ENCODE assay signal across 14 cellular contexts in the genomic region with DNA sequence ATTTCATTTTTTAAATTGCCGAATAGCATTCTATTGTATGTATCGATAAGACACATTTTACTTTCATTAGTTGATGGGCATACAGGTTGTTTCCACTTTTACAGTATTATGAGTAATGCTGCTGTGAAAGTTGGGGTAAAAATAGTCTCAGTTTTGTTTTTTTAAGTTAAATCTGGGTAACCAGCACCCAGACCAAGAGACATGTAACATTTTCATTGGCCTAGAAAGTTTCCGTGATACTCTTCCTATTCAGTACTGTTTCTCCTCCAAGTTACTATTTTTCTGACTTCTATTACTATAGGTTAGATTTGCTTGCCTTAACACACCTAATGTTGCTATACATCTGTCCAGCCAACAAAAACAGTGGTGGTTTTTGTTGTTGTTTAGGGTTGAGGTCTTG. TPM values are rescaled to one million over a fixed set of nuclear protein-coding genes. Genes with fewer than 3 reads are reported as not detected.
DNase-seq lines count a peak whose midpoint lies in the region; ATAC-seq, FAIRE-seq and TF ChIP-seq lines count a peak whose summit lies in the region.
"Had no signal": no experiment of that assay in that cellular context is flagged by ENCODE, and none has a peak within 500 bp of the region (broad histone marks: within the 10 kb centered on the region; RNA-seq: fewer than 3 reads in every experiment).

No MANE protein-coding gene starts in this region.

- no peak overlapping the region for H3K4me3 ChIP-seq in OCI-LY3 (ENCODE audit: low read length)
- H3K4me3 ChIP-seq: esophagus squamous epithelium, SJSA1 had no signal

- H3K27ac ChIP-seq in OCI-LY3 (ENCODE audit: low read length), result no peak overlapping the region
- H3K27ac ChIP-seq: 22Rv1, esophagus squamous epithelium, SJSA1 had no signal

- H3K9me3 Mint-ChIP-seq in stimulated activated effector memory CD8-positive, alpha-beta T cell treated with anti-CD3 and anti-CD28 coated beads, Interleukin-12 subunit alpha, Interleukin-12 subunit beta, amount 100 ng/mL, for 72 hours, result no peaks in the 10 kb centered on the region

- H3K9ac ChIP-seq in OCI-LY3 (ENCODE audit: low read length), result no peak overlapping the region

- no peak overlapping the region for H3K27ac Mint-ChIP-seq in stimulated activated effector memory CD8-positive, alpha-beta T cell treated with anti-CD3 and anti-CD28 coated beads, Interleukin-12 subunit alpha, Interleukin-12 subunit beta, amount 100 ng/mL, for 72 hours

- no peak for FAIRE-seq in frontal cortex (lab: Jason Lieb, UNC)

- ATAC-seq in activated CD4-positive, CD25-positive, alpha-beta regulatory T cell treated with anti-CD3 and anti-CD28 coated beads, Interleukin-2, amount 50 U/mL, for 24 hours, result peak; percentile 55 to 57
- ATAC-seq in GM21723 (IDR thresholded peaks at IDR 0.05; ENCODE audit: unreplicated experiment), result peak; percentile 73
- peak; percentile 26 for ATAC-seq in stimulated activated effector memory CD8-positive, alpha-beta T cell treated with anti-CD3 and anti-CD28 coated beads, Interleukin-12 subunit alpha, Interleukin-12 subunit beta, amount 100 ng/mL, for 72 hours

- H2AFZ ChIP-seq in OCI-LY3 (ENCODE audit: low read depth, low read length), result no peak overlapping the region

- H3K79me2 ChIP-seq in OCI-LY3 (ENCODE audit: low read length), result peaks cover 100% of the 10 kb centered on the region

- H3K4me1 Mint-ChIP-seq in stimulated activated effector memory CD8-positive, alpha-beta T cell treated with anti-CD3 and anti-CD28 coated beads, Interleukin-12 subunit alpha, Interleukin-12 subunit beta, amount 100 ng/mL, for 72 hours, result peaks cover 51% of the 10 kb centered on the region

- peaks cover 13% of the 10 kb centered on the region for H3K36me3 ChIP-seq in OCI-LY3 (replicated peaks; ENCODE audit: low read depth, low read length)

- H3K4me3 Mint-ChIP-seq in stimulated activated effector memory CD8-positive, alpha-beta T cell treated with anti-CD3 and anti-CD28 coated beads, Interleukin-12 subunit alpha, Interleukin-12 subunit beta, amount 100 ng/mL, for 72 hours, result no peak overlapping the region

- DNase-seq in activated CD4-positive, CD25-positive, alpha-beta regulatory T cell (lab: John Stamatoyannopoulos, UW), result no peak
- DNase-seq in stimulated activated effector memory CD8-positive, alpha-beta T cell treated with anti-CD3 and anti-CD28 coated beads, Interleukin-12 subunit alpha, Interleukin-12 subunit beta, amount 100 ng/mL, for 72 hours (ENCODE audit: low spot score in 2 of 2), result no peak
- DNase-seq in NCI-H510A (lab: John Stamatoyannopoulos, UW) (no peak), frontal cortex (ENCODE audit: low spot score in 2 of 2) (no peak), HT-29 (ENCODE audit: low spot score) (no peak)
- DNase-seq: DMS53; esophagus squamous epithelium; NCI-H2227 treated with DMSO at 0.1 percent for 48 hours; stimulated activated CD4-positive, alpha-beta T cell treated with anti-CD3 and anti-CD28 coated beads, Interleukin-12 subunit alpha, Interleukin-12 subunit beta, amount 100 ng/mL, for 4 hours had no signal

- H3K36me3 Mint-ChIP-seq in stimulated activated effector memory CD8-positive, alpha-beta T cell treated with anti-CD3 and anti-CD28 coated beads, Interleukin-12 subunit alpha, Interleukin-12 subunit beta, amount 100 ng/mL, for 72 hours, result peaks cover 73% of the 10 kb centered on the region

- H3K4me2 ChIP-seq in OCI-LY3 (ENCODE audit: low read length), result peak overlapping the region; percentile 2

- no peaks in the 10 kb centered on the region for H3K9me3 ChIP-seq in OCI-LY3 (ENCODE audit: insufficient read depth, low read length)
- H3K9me3 ChIP-seq: esophagus squamous epithelium, SJSA1 had no signal

- no peaks in the 10 kb centered on the region for H3K27me3 ChIP-seq in OCI-LY3 (ENCODE audit: low read depth, low read length)
- H3K27me3 ChIP-seq: esophagus squamous epithelium, SJSA1 had no signal

- TF ChIP-seq CTCF in OCI-LY3 (IDR thresholded peaks at IDR 0.05; ENCODE audit: low read depth, low read length), result no peak

- peaks cover 57% of the 10 kb centered on the region for H4K20me1 ChIP-seq in OCI-LY3 (ENCODE audit: insufficient read depth, low read length)

- peaks cover 24% of the 10 kb centered on the region for H3K4me1 ChIP-seq in OCI-LY3 (ENCODE audit: low read length)
- H3K4me1 ChIP-seq: SJSA1 had no signal

RNA-seq across cellular contexts. Expression of a gene that starts 12.3 kb away (rescaled TPM):
- 234 TPM for total RNA-seq in frontal cortex
- 57.5 and 72.6 TPM in 2 replicates for total RNA-seq in HT-29 (2014; rRNA removed; shearing (Covaris generic))
